ENCODE assay signal across 1 cellular context in the genomic region with DNA sequence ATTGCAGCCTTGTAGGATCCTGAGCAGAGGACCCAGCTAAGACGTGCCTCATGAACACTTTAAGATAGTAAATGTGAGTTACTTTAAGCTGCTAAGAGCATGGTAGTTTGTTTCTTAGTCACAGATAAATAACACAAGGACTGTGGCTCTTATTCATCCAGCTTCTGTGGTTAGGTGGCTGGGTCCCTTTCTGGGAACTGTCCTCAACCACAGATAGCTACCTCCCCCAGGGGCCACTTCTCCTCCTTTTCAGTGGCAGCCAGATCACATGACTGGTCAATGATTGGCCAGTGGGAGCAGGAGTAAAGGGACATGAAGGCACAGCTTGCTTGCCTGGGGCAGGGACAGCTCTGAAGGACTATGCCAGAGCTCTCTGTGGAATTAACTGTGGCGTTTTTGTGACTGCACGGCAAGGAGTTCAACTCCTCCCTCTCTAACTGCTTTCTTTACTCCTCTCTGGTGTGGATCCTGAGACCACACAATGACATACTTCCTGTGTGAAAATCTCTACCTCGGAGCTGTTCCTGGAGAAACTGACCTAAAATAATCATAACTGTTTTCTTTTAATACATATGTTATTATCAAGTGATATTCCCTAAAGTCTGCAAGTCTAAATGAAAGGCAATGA.
TF ChIP-seq lines count a peak whose summit lies in the region.

No MANE protein-coding gene starts in this region.

TF ChIP-seq in HEK293T, 16 proteins besides CTCF, POLR2A, EP300 and RAD21 (continued from another document):
- TF ChIP-seq, protein P1, sequence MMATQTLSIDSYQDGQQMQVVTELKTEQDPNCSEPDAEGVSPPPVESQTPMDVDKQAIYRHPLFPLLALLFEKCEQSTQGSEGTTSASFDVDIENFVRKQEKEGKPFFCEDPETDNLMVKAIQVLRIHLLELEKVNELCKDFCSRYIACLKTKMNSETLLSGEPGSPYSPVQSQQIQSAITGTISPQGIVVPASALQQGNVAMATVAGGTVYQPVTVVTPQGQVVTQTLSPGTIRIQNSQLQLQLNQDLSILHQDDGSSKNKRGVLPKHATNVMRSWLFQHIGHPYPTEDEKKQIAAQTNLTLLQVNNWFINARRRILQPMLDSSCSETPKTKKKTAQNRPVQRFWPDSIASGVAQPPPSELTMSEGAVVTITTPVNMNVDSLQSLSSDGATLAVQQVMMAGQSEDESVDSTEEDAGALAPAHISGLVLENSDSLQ (IDR thresholded peaks at IDR 0.05), result no peak
- no peak for TF ChIP-seq SUZ12 (IDR thresholded peaks at IDR 0.05)
- no peak for TF ChIP-seq CTBP1 (IDR thresholded peaks at IDR 0.05; ENCODE audit: borderline replicate concordance)
- TF ChIP-seq FOXA1 (IDR thresholded peaks at IDR 0.05), result no peak
- no peak for TF ChIP-seq ZNF384 (IDR thresholded peaks at IDR 0.05)
- no peak for TF ChIP-seq ELF4 (IDR thresholded peaks at IDR 0.05)
- no peak for TF ChIP-seq FOXM1 (IDR thresholded peaks at IDR 0.05; ENCODE audit: borderline replicate concordance)
- no peak for TF ChIP-seq L3MBTL2 (conservative IDR thresholded peaks at IDR 0.05)
- no peak for TF ChIP-seq FOXK2 (IDR thresholded peaks at IDR 0.05)
- TF ChIP-seq HDGF (IDR thresholded peaks at IDR 0.05; ENCODE audit: borderline replicate concordance), result no peak
- TF ChIP-seq ARNT (IDR thresholded peaks at IDR 0.05), result no peak
- no peak for TF ChIP-seq NFRKB (IDR thresholded peaks at IDR 0.05)
- TF ChIP-seq LEF1 (IDR thresholded peaks at IDR 0.05; ENCODE audit: borderline replicate concordance), result no peak
- no peak for TF ChIP-seq SP1 (IDR thresholded peaks at IDR 0.05)
